In genomic region chr5:34042302-34042701, GRCh38 we compare ENCODE assay signal across 2 cellular contexts.
A peak's percentile ranks its signal among the peaks of the same experiment; 100 is the strongest.
TF ChIP-seq lines count a peak whose summit lies in the region.

No MANE protein-coding gene starts in this region.

TF ChIP-seq in liver, 16 proteins besides CTCF, POLR2A, EP300 and RAD21:
- TF ChIP-seq GABPA (IDR thresholded peaks at IDR 0.05 in 1 of 2, conservative IDR thresholded peaks at IDR 0.05 in 1 of 2) = no peak
- no peak for TF ChIP-seq RXRA (IDR thresholded peaks at IDR 0.05)
- TF ChIP-seq HNF4G (IDR thresholded peaks at IDR 0.05) = no peak
- TF ChIP-seq YY1 (IDR thresholded peaks at IDR 0.05) = no peak
- no peak for TF ChIP-seq ATF3 (IDR thresholded peaks at IDR 0.05)
- TF ChIP-seq FOXA2 (IDR thresholded peaks at IDR 0.05) = no peak
- TF ChIP-seq HNF4A (conservative IDR thresholded peaks at IDR 0.05) = no peak
- peak; percentile 92 for TF ChIP-seq REST (IDR thresholded peaks at IDR 0.05)
- peak; percentile 36 for TF ChIP-seq NR2F2 (IDR thresholded peaks at IDR 0.05)
- no peak for TF ChIP-seq TAF1 (conservative IDR thresholded peaks at IDR 0.05)
- peak; percentile 28 for TF ChIP-seq MAX (IDR thresholded peaks at IDR 0.05)
- TF ChIP-seq EGR1 (IDR thresholded peaks at IDR 0.05; ENCODE audit: low read depth in 2 of 2) = no peak
- no peak for TF ChIP-seq ZBTB33 (IDR thresholded peaks at IDR 0.05)
- TF ChIP-seq SP1 (IDR thresholded peaks at IDR 0.05) = no peak
- TF ChIP-seq JUND (IDR thresholded peaks at IDR 0.05) = no peak
- no peak for TF ChIP-seq FOXA1 (IDR thresholded peaks at IDR 0.05)

TF ChIP-seq in HepG2, 621 proteins besides CTCF, POLR2A, EP300 and RAD21:
- TF ChIP-seq ELF4 (CRISPR knock-in tag; IDR thresholded peaks at IDR 0.05; ENCODE audit: borderline replicate concordance) (no peak), AGO1 (IDR thresholded peaks at IDR 0.05; ENCODE audit: low read depth, low read length, poor library complexity, severe bottlenecking) (no peak), KDM5B (CRISPR knock-in tag; IDR thresholded peaks at IDR 0.05; ENCODE audit: borderline replicate concordance) (no peak), NFKB2 (CRISPR knock-in tag; IDR thresholded peaks at IDR 0.05; ENCODE audit: borderline replicate concordance) (no peak)
TF ChIP-seq in HepG2: peak in this region for 0.
